Comparison of ENCODE assay signal across 29 cellular contexts in the genomic region with DNA sequence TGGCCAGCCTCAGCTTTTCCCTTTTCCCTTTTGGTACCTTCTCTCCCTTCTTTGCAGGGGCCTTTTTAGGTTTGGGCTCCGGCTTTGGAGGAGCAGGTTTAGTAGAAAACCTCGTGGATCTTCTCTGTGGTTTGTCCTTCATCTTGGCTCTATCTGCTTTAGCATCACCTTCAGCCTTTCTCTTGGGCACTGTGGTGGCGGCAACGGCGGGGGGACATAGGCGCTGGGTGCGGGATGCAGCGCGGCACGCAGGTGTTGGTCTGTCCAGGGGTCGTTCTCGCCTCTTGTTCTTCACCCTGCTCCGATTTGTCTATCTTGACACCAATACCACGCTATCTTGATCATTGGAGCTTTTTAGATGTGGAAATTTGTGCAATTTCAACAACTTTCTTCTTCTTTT.
"Had no signal": no experiment of that assay in that cellular context is flagged by ENCODE, and none has a peak within 500 bp of the region (broad histone marks: within the 10 kb centered on the region; RNA-seq: fewer than 3 reads in every experiment).

No MANE protein-coding gene starts in this region.

- H2AFZ ChIP-seq: neural progenitor cell had no signal

- ATAC-seq: naive thymus-derived CD4-positive, alpha-beta T cell; natural killer cell; pancreas; psoas muscle; right cardiac atrium; sciatic nerve; stimulated activated memory B cell treated with anti-CD40 and anti-IgM and Interleukin-4, amounts not matched to agents 10 μg/mL and 1 μg/mL and 100 μg/mL, for 72 hours; stimulated activated naive CD8-positive, alpha-beta T cell treated with anti-CD3 and anti-CD28 coated beads, Interleukin-15, amount 100 ng/mL, for 72 hours; stimulated activated naive CD8-positive, alpha-beta T cell treated with anti-CD3 and anti-CD28 coated beads, Interleukin-15, Interleukin-2, amounts not matched to agents 100 U/mL and 50 U/mL, for 24 hours had no signal

- H3K9me3 Mint-ChIP-seq: natural killer cell; neural progenitor cell; stimulated activated memory B cell treated with anti-CD40 and anti-IgM and Interleukin-4, amounts not matched to agents 10 μg/mL and 1 μg/mL and 100 μg/mL, for 72 hours; stimulated activated naive CD8-positive, alpha-beta T cell treated with anti-CD3 and anti-CD28 coated beads, Interleukin-15, amount 100 ng/mL, for 72 hours had no signal

- H3K36me3 ChIP-seq: neural progenitor cell, pancreas, spleen, suprapubic skin, tibial artery, transverse colon, upper lobe of left lung, vagina had no signal

- H3K9me3 ChIP-seq: pancreas, suprapubic skin, testis, tibial artery, transverse colon, upper lobe of left lung, vagina had no signal

- H3K4me3 ChIP-seq: neural progenitor cell, pancreas, psoas muscle, skin epidermis, smooth muscle cell, spleen, suprapubic skin, testis, tibial artery, transverse colon, upper lobe of left lung, vagina had no signal

- H3K4me2 ChIP-seq: neural progenitor cell, smooth muscle cell had no signal

- H3K36me3 Mint-ChIP-seq: natural killer cell; neural progenitor cell; stimulated activated memory B cell treated with anti-CD40 and anti-IgM and Interleukin-4, amounts not matched to agents 10 μg/mL and 1 μg/mL and 100 μg/mL, for 72 hours had no signal

- H3K4me1 ChIP-seq: neural progenitor cell, pancreas, suprapubic skin, testis, transverse colon, upper lobe of left lung, vagina had no signal

- FAIRE-seq: pancreas, urothelium cell line had no signal

- H3K27me3 ChIP-seq: neural progenitor cell, pancreas, spleen, suprapubic skin, testis, tibial artery, transverse colon, upper lobe of left lung, vagina had no signal

- H3K9ac ChIP-seq: neural progenitor cell had no signal

- H3K27ac ChIP-seq: neural progenitor cell, pancreas, psoas muscle, skin epidermis, spleen, suprapubic skin, testis, tibial artery, transverse colon, upper lobe of left lung, vagina had no signal

- H3K4me1 Mint-ChIP-seq: naive thymus-derived CD4-positive, alpha-beta T cell; natural killer cell; stimulated activated naive CD8-positive, alpha-beta T cell treated with anti-CD3 and anti-CD28 coated beads, Interleukin-15, amount 100 ng/mL, for 72 hours had no signal

- H3K27me3 Mint-ChIP-seq: stimulated activated memory B cell treated with anti-CD40 and anti-IgM and Interleukin-4, amounts not matched to agents 10 μg/mL and 1 μg/mL and 100 μg/mL, for 72 hours had no signal

- H3K27ac Mint-ChIP-seq: naive thymus-derived CD4-positive, alpha-beta T cell; natural killer cell; nephron; neural progenitor cell; stimulated activated memory B cell treated with anti-CD40 and anti-IgM and Interleukin-4, amounts not matched to agents 10 μg/mL and 1 μg/mL and 100 μg/mL, for 72 hours; stimulated activated naive CD8-positive, alpha-beta T cell treated with anti-CD3 and anti-CD28 coated beads, Interleukin-15, amount 100 ng/mL, for 72 hours had no signal

- DNase-seq: naive thymus-derived CD4-positive, alpha-beta T cell; natural killer cell; occipital lobe; pancreas; psoas muscle; right cardiac atrium; spleen; stimulated activated CD4-positive, alpha-beta T cell treated with anti-CD3 and anti-CD28 coated beads, Interleukin-12 subunit alpha, Interleukin-12 subunit beta, amount 100 ng/mL, for 4 hours; stimulated activated CD4-positive, alpha-beta T cell treated with anti-CD3 and anti-CD28 coated beads, Interleukin-1b, Interleukin-23, amount 100 ng/mL, for 48 hours; stimulated activated CD4-positive, alpha-beta T cell treated with anti-CD3 and anti-CD28 coated beads, Interleukin-4, amount 100 ng/mL, for 1 hour; stimulated activated CD4-positive, alpha-beta T cell treated with anti-CD3 and anti-CD28 coated beads, Interleukin-4, amount 100 ng/mL, for 4 hours; stimulated activated CD8-positive, alpha-beta memory T cell treated with anti-CD3 and anti-CD28 coated beads, Interleukin-4, amount 100 ng/mL, for 48 hours; stimulated activated naive CD4-positive, alpha-beta T cell; stimulated activated naive CD8-positive, alpha-beta T cell treated with anti-CD3 and anti-CD28 coated beads, Interleukin-15, amount 100 ng/mL, for 72 hours; stimulated activated naive CD8-positive, alpha-beta T cell treated with anti-CD3 and anti-CD28 coated beads, Interleukin-15, Interleukin-2, amounts not matched to agents 100 U/mL and 50 U/mL, for 24 hours; substantia nigra; testis; tibial artery; transverse colon had no signal

- H3K4me3 Mint-ChIP-seq: naive thymus-derived CD4-positive, alpha-beta T cell; natural killer cell; nephron; neural progenitor cell; stimulated activated memory B cell treated with anti-CD40 and anti-IgM and Interleukin-4, amounts not matched to agents 10 μg/mL and 1 μg/mL and 100 μg/mL, for 72 hours; stimulated activated naive CD8-positive, alpha-beta T cell treated with anti-CD3 and anti-CD28 coated beads, Interleukin-15, amount 100 ng/mL, for 72 hours had no signal
